ENCODE assay signal across 1 cellular context in genomic region chr17:77372444-77373297, GRCh38.
TF ChIP-seq lines count a peak whose summit lies in the region.

No MANE protein-coding gene starts in this region.

TF ChIP-seq in HepG2, 621 proteins besides CTCF, POLR2A, EP300 and RAD21 (continued from another document and continues in another):
- TF ChIP-seq E2F5 (CRISPR knock-in tag; conservative IDR thresholded peaks at IDR 0.05) (peak; percentile 38; the same call in 1 of the 2 replicates), SOX5 (CRISPR knock-in tag; IDR thresholded peaks at IDR 0.05; ENCODE audit: borderline replicate concordance) (peak; percentile 68; the same call in 1 of the 2 replicates), SRF (IDR thresholded peaks at IDR 0.05; ENCODE audit: low read depth, low read length) (0 out of 2 replicates have a peak, but pooled peaks have one; percentile 28), SP140L (CRISPR knock-in tag; IDR thresholded peaks at IDR 0.05; ENCODE audit: borderline replicate concordance) (peak; percentile 71; the same call in 1 of the 2 replicates), NR2C2 (CRISPR knock-in tag; IDR thresholded peaks at IDR 0.05; ENCODE audit: borderline replicate concordance) (peak; percentile 72), POGZ (CRISPR knock-in tag; IDR thresholded peaks at IDR 0.05) (peak; percentile 76), ZNF883 (CRISPR knock-in tag; IDR thresholded peaks at IDR 0.05; ENCODE audit: not compliant biosample characterization) (peak; percentile 19), ZMAT3 (CRISPR knock-in tag; conservative IDR thresholded peaks at IDR 0.05) (peak; percentile 78; the same call in 1 of the 2 replicates), HMGXB3 (CRISPR knock-in tag; IDR thresholded peaks at IDR 0.05; ENCODE audit: borderline replicate concordance) (no peak; the same call in 1 of the 2 replicates), FOXP4 (CRISPR knock-in tag; IDR thresholded peaks at IDR 0.05) (peak; percentile 76), ZNF317 (CRISPR knock-in tag; IDR thresholded peaks at IDR 0.05) (peak; percentile 66), ZNF780A (CRISPR knock-in tag; IDR thresholded peaks at IDR 0.05) (0 out of 2 replicates have a peak, but pooled peaks have one; percentile 76), ZFX (CRISPR knock-in tag; IDR thresholded peaks at IDR 0.05; ENCODE audit: low read depth) (peak; percentile 63), PRDM10 (CRISPR knock-in tag; IDR thresholded peaks at IDR 0.05; ENCODE audit: low read depth) (no peak), MIER2 (CRISPR knock-in tag; IDR thresholded peaks at IDR 0.05) (peak; percentile 19; the same call in 1 of the 2 replicates), MXD3 (CRISPR knock-in tag; IDR thresholded peaks at IDR 0.05) (peak; percentile 71), CREBL2 (CRISPR knock-in tag; IDR thresholded peaks at IDR 0.05; ENCODE audit: borderline replicate concordance) (peak; percentile 32; the same call in 1 of the 2 replicates), NFATC3 (CRISPR knock-in tag; IDR thresholded peaks at IDR 0.05) (peak; percentile 56; the same call in 1 of the 2 replicates), AHR (CRISPR knock-in tag; IDR thresholded peaks at IDR 0.05) (peak; percentile 51; the same call in 1 of the 2 replicates), MAFK (conservative IDR thresholded peaks at IDR 0.05 in 1 of 2, IDR thresholded peaks at IDR 0.05 in 1 of 2; ENCODE audit: low read length in 2 of 2) (no peak), ZFP82 (CRISPR knock-in tag; IDR thresholded peaks at IDR 0.05; ENCODE audit: borderline replicate concordance) (peak; percentile 8; the same call in 1 of the 2 replicates), GATAD2A (CRISPR knock-in tag; IDR thresholded peaks at IDR 0.05) (peak; percentile 78; the same call in 1 of the 2 replicates), ZNF577 (CRISPR knock-in tag; IDR thresholded peaks at IDR 0.05; ENCODE audit: borderline replicate concordance, low read depth) (no peak), LCORL (IDR thresholded peaks at IDR 0.05) (peak; percentile 49; the same call in 1 of the 2 replicates), LCORL (CRISPR knock-in tag; IDR thresholded peaks at IDR 0.05) (peak; percentile 99)
- TF ChIP-seq, protein P1, sequence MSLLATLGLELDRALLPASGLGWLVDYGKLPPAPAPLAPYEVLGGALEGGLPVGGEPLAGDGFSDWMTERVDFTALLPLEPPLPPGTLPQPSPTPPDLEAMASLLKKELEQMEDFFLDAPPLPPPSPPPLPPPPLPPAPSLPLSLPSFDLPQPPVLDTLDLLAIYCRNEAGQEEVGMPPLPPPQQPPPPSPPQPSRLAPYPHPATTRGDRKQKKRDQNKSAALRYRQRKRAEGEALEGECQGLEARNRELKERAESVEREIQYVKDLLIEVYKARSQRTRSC (CRISPR knock-in tag; IDR thresholded peaks at IDR 0.05; ENCODE audit: low read depth) = no peak
- TF ChIP-seq, protein P2, sequence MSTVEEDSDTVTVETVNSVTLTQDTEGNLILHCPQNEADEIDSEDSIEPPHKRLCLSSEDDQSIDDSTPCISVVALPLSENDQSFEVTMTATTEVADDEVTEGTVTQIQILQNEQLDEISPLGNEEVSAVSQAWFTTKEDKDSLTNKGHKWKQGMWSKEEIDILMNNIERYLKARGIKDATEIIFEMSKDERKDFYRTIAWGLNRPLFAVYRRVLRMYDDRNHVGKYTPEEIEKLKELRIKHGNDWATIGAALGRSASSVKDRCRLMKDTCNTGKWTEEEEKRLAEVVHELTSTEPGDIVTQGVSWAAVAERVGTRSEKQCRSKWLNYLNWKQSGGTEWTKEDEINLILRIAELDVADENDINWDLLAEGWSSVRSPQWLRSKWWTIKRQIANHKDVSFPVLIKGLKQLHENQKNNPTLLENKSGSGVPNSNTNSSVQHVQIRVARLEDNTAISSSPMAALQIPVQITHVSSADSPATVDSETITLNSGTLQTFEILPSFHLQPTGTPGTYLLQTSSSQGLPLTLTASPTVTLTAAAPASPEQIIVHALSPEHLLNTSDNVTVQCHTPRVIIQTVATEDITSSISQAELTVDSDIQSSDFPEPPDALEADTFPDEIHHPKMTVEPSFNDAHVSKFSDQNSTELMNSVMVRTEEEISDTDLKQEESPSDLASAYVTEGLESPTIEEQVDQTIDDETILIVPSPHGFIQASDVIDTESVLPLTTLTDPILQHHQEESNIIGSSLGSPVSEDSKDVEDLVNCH (CRISPR knock-in tag; IDR thresholded peaks at IDR 0.05) = no peak
- TF ChIP-seq, protein P3, sequence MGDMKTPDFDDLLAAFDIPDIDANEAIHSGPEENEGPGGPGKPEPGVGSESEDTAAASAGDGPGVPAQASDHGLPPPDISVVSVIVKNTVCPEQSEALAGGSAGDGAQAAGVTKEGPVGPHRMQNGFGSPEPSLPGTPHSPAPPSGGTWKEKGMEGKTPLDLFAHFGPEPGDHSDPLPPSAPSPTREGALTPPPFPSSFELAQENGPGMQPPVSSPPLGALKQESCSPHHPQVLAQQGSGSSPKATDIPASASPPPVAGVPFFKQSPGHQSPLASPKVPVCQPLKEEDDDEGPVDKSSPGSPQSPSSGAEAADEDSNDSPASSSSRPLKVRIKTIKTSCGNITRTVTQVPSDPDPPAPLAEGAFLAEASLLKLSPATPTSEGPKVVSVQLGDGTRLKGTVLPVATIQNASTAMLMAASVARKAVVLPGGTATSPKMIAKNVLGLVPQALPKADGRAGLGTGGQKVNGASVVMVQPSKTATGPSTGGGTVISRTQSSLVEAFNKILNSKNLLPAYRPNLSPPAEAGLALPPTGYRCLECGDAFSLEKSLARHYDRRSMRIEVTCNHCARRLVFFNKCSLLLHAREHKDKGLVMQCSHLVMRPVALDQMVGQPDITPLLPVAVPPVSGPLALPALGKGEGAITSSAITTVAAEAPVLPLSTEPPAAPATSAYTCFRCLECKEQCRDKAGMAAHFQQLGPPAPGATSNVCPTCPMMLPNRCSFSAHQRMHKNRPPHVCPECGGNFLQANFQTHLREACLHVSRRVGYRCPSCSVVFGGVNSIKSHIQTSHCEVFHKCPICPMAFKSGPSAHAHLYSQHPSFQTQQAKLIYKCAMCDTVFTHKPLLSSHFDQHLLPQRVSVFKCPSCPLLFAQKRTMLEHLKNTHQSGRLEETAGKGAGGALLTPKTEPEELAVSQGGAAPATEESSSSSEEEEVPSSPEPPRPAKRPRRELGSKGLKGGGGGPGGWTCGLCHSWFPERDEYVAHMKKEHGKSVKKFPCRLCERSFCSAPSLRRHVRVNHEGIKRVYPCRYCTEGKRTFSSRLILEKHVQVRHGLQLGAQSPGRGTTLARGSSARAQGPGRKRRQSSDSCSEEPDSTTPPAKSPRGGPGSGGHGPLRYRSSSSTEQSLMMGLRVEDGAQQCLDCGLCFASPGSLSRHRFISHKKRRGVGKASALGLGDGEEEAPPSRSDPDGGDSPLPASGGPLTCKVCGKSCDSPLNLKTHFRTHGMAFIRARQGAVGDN (CRISPR knock-in tag; IDR thresholded peaks at IDR 0.05) = peak; percentile 94
- TF ChIP-seq, protein P4, sequence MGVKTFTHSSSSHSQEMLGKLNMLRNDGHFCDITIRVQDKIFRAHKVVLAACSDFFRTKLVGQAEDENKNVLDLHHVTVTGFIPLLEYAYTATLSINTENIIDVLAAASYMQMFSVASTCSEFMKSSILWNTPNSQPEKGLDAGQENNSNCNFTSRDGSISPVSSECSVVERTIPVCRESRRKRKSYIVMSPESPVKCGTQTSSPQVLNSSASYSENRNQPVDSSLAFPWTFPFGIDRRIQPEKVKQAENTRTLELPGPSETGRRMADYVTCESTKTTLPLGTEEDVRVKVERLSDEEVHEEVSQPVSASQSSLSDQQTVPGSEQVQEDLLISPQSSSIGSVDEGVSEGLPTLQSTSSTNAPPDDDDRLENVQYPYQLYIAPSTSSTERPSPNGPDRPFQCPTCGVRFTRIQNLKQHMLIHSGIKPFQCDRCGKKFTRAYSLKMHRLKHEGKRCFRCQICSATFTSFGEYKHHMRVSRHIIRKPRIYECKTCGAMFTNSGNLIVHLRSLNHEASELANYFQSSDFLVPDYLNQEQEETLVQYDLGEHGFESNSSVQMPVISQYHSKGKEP (CRISPR knock-in tag; IDR thresholded peaks at IDR 0.05) = no peak
